In genomic region chr1:168751195-168751650, GRCh38 we compare ENCODE assay signal across 1 cellular context.
TF ChIP-seq lines count a peak whose summit lies in the region.

No MANE protein-coding gene starts in this region.

TF ChIP-seq in HCT116, 20 proteins besides CTCF, POLR2A, EP300 and RAD21 (continued from another document):
- TF ChIP-seq, protein P1, sequence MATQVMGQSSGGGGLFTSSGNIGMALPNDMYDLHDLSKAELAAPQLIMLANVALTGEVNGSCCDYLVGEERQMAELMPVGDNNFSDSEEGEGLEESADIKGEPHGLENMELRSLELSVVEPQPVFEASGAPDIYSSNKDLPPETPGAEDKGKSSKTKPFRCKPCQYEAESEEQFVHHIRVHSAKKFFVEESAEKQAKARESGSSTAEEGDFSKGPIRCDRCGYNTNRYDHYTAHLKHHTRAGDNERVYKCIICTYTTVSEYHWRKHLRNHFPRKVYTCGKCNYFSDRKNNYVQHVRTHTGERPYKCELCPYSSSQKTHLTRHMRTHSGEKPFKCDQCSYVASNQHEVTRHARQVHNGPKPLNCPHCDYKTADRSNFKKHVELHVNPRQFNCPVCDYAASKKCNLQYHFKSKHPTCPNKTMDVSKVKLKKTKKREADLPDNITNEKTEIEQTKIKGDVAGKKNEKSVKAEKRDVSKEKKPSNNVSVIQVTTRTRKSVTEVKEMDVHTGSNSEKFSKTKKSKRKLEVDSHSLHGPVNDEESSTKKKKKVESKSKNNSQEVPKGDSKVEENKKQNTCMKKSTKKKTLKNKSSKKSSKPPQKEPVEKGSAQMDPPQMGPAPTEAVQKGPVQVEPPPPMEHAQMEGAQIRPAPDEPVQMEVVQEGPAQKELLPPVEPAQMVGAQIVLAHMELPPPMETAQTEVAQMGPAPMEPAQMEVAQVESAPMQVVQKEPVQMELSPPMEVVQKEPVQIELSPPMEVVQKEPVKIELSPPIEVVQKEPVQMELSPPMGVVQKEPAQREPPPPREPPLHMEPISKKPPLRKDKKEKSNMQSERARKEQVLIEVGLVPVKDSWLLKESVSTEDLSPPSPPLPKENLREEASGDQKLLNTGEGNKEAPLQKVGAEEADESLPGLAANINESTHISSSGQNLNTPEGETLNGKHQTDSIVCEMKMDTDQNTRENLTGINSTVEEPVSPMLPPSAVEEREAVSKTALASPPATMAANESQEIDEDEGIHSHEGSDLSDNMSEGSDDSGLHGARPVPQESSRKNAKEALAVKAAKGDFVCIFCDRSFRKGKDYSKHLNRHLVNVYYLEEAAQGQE (IDR thresholded peaks at IDR 0.05; ENCODE audit: low read depth): no peak
- no peak for TF ChIP-seq SP1 (IDR thresholded peaks at IDR 0.05; ENCODE audit: low read depth)
- TF ChIP-seq ELF1 (IDR thresholded peaks at IDR 0.05; ENCODE audit: borderline replicate concordance, low read depth): no peak
- TF ChIP-seq CEBPB (IDR thresholded peaks at IDR 0.05; ENCODE audit: low read depth): no peak
- no peak for TF ChIP-seq POLR2AphosphoS5 (IDR thresholded peaks at IDR 0.05; ENCODE audit: low read depth, low read length)
- TF ChIP-seq SRF (IDR thresholded peaks at IDR 0.05; ENCODE audit: low read depth): no peak
- no peak for TF ChIP-seq EGR1 (IDR thresholded peaks at IDR 0.05; ENCODE audit: low read depth)
- no peak for TF ChIP-seq SIN3A (IDR thresholded peaks at IDR 0.05; ENCODE audit: low read depth)
- no peak for TF ChIP-seq EZH2phosphoT487 (IDR thresholded peaks at IDR 0.05; ENCODE audit: borderline replicate concordance)
- no peak for TF ChIP-seq ZBTB33 (IDR thresholded peaks at IDR 0.05; ENCODE audit: extremely low read depth, insufficient replicate concordance, low read length)
- TF ChIP-seq, protein P2, sequence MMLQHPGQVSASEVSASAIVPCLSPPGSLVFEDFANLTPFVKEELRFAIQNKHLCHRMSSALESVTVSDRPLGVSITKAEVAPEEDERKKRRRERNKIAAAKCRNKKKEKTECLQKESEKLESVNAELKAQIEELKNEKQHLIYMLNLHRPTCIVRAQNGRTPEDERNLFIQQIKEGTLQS (IDR thresholded peaks at IDR 0.05): no peak
- TF ChIP-seq TCF7L2 (IDR thresholded peaks at IDR 0.05; ENCODE audit: borderline replicate concordance, extremely low read depth, insufficient read depth, insufficient read length): no peak
- TF ChIP-seq ZNF274 (IDR thresholded peaks at IDR 0.05; ENCODE audit: low read depth, low read length): no peak
